In genomic region chr12:128026696-128027574, GRCh38 we compare ENCODE assay signal across 17 cellular contexts.
DNase-seq lines count a peak whose midpoint lies in the region; ATAC-seq and TF ChIP-seq lines count a peak whose summit lies in the region.
"Had no signal": no experiment of that assay in that cellular context is flagged by ENCODE, and none has a peak within 500 bp of the region (broad histone marks: within the 10 kb centered on the region; RNA-seq: fewer than 3 reads in every experiment).

No MANE protein-coding gene starts in this region.

- WGBS in IMR-90 (ENCODE audit: extremely low coverage in 2 of 2, insufficient read length in 1 of 2), 2 experiments, result 20% methylated on average over 4 of the region's 6 CpGs; no CpG with 5 or more reads in 1 of the 2 experiments

- H3K9me1 ChIP-seq in IMR-90 (ENCODE audit: insufficient read depth, low read length), result no peaks in the 10 kb centered on the region

- no peaks in the 10 kb centered on the region for H3K4me1 ChIP-seq in IMR-90 (ENCODE audit: control insufficient read depth, insufficient read depth, low read length)
- peaks cover 4% of the 10 kb centered on the region for H3K4me1 ChIP-seq in mucosa of descending colon (ENCODE audit: low read depth)
- H3K4me1 ChIP-seq in subcutaneous abdominal adipose tissue (ENCODE audit: control insufficient read depth in 5 of 5, insufficient read depth in 5 of 5, low read length in 5 of 5), result no peaks in the 10 kb centered on the region

- H3K36me3 ChIP-seq in IMR-90 (ENCODE audit: control insufficient read depth, insufficient read depth, low read length), result no peaks in the 10 kb centered on the region
- no peaks in the 10 kb centered on the region for H3K36me3 ChIP-seq in mucosa of descending colon (ENCODE audit: low read depth)
- no peaks in the 10 kb centered on the region for H3K36me3 ChIP-seq in subcutaneous abdominal adipose tissue (ENCODE audit: control insufficient read depth in 5 of 5, insufficient read depth in 5 of 5, low read length in 5 of 5)

- H2AK5ac ChIP-seq in IMR-90 (ENCODE audit: low read depth, low read length), result no peak overlapping the region

- no peak overlapping the region for H3K4me3 Mint-ChIP-seq in activated CD4-positive, alpha-beta T cell treated with anti-CD3 and anti-CD28 coated beads, Interleukin-2, amount 10 ng/mL, durations not matched to agents 24 days and 14 days
- H3K4me3 Mint-ChIP-seq: B cell, H9 had no signal

- H3K23ac ChIP-seq in IMR-90 (ENCODE audit: low read depth, low read length), result no peak overlapping the region

- H3K79me1 ChIP-seq in IMR-90 (ENCODE audit: low read depth in 1 of 2, low read length in 2 of 2), result no peaks in the 10 kb centered on the region

- H2BK15ac ChIP-seq in IMR-90 (ENCODE audit: low read depth, low read length), result no peak overlapping the region

- intact Hi-C loops in IMR-90 (cut with micrococcal nuclease), result no loop called here
- intact Hi-C loops in mucosa of descending colon (cut with DNase I, micrococcal nuclease), result no loop called here
- intact Hi-C loops in activated CD4-positive, alpha-beta T cell treated with anti-CD3 and anti-CD28 coated beads, Interleukin-2, amount 10 ng/mL, durations not matched to agents 24 days and 14 days (cut with micrococcal nuclease), result no loop called here

- CTCF ChIA-PET in IMR-90 (lab: Yijun Ruan, JAX), result interaction anchor here (0.7 kb wide), 1 partner anchor 25 kb away, joined by 3 read pairs; no protein-coding TSS in a partner anchor

- H3K4ac ChIP-seq in IMR-90 (ENCODE audit: low read depth, low read length), result no peak overlapping the region

- no peak overlapping the region for H3K14ac ChIP-seq in IMR-90 (replicated peaks; ENCODE audit: low read depth, low read length)

- H3K27ac ChIP-seq in IMR-90 (ENCODE audit: insufficient read depth, low read length), result no peak overlapping the region
- peak overlapping the region; percentile 7 for H3K27ac ChIP-seq in subcutaneous abdominal adipose tissue (ENCODE audit: low read depth, low read length)
- H3K27ac ChIP-seq: SK-N-MC had no signal

- H2BK120ac ChIP-seq in IMR-90 (ENCODE audit: low read depth, low read length), result no peak overlapping the region

- no peaks in the 10 kb centered on the region for H3K9me3 Mint-ChIP-seq in activated CD4-positive, alpha-beta T cell treated with anti-CD3 and anti-CD28 coated beads, Interleukin-2, amount 10 ng/mL, durations not matched to agents 24 days and 14 days
- H3K9me3 Mint-ChIP-seq: H9 had no signal

- no peak overlapping the region for H3K27ac Mint-ChIP-seq in activated CD4-positive, alpha-beta T cell treated with anti-CD3 and anti-CD28 coated beads, Interleukin-2, amount 10 ng/mL, durations not matched to agents 24 days and 14 days
- H3K27ac Mint-ChIP-seq: B cell had no signal

- dilution Hi-C loops in IMR-90 (cut with HindIII; ENCODE audit: low sequenced_read_pairs, unreplicated experiment), result no loop called here

- H2AK9ac ChIP-seq in IMR-90 (replicated peaks; ENCODE audit: low read depth, low read length, poor library complexity), result peak overlapping the region; percentile 23

- no peak for TF ChIP-seq POLR2A in IMR-90 (IDR thresholded peaks at IDR 0.05; ENCODE audit: low read depth, low read length)

- in situ Hi-C loops in IMR-90 (cut with MboI; ENCODE audit: low sequenced_read_pairs), result no loop called here

- H3K56ac ChIP-seq in IMR-90 (ENCODE audit: extremely low read depth, insufficient read depth, low read length), result no peak overlapping the region

- no peak overlapping the region for H3K9ac ChIP-seq in IMR-90 (ENCODE audit: low read depth, low read length)
- H3K9ac ChIP-seq in subcutaneous abdominal adipose tissue (ENCODE audit: low read length in 5 of 5), result no peak overlapping the region

- no peak for TF ChIP-seq CTCF in IMR-90 (conservative IDR thresholded peaks at IDR 0.05; ENCODE audit: low read depth, low read length)
- TF ChIP-seq CTCF in mucosa of descending colon (IDR thresholded peaks at IDR 0.05), result no peak

- no peak for TF ChIP-seq RAD21 in IMR-90 (IDR thresholded peaks at IDR 0.05; ENCODE audit: low read length)

- DNase-seq in IMR-90 (no peak), ecto neural progenitor cell (ENCODE audit: low spot score) (peak; percentile 37), mucosa of descending colon (peak in 2 of 3 donors; percentile 50 to 69), NCI-H345 (lab: John Stamatoyannopoulos, UW) (no peak)
- DNase-seq in activated CD4-positive, alpha-beta T cell treated with anti-CD3 and anti-CD28 coated beads, Interleukin-2, amount 10 ng/mL, durations not matched to agents 24 days and 14 days, result no peak
- DNase-seq in stimulated activated naive CD4-positive, alpha-beta T cell treated with Interleukin-2 at 50 U/mL for 16 hours (lab: John Stamatoyannopoulos, UW), result no peak
- DNase-seq: DMS 273 treated with DMSO at 0.1 percent for 48 hours; GF-D8; H9; NCI-H1048; NCI-H1436; NCI-H1930; NK-92 treated with Interleukin-12 subunit alpha and Interleukin-12 subunit beta, amount 100 ng/mL, for 24 hours; SHP77 had no signal

- H3K9me3 ChIP-seq in IMR-90 (ENCODE audit: control insufficient read depth, insufficient read depth, low read length) (peaks cover 24% of the 10 kb centered on the region; the same call in 1 of the 2 replicates), mucosa of descending colon (no peaks in the 10 kb centered on the region), subcutaneous abdominal adipose tissue (ENCODE audit: control insufficient read depth in 5 of 5, low read length in 5 of 5) (peaks cover 0 to 2% (median 0%) of the 10 kb centered on the region in 5 donors)

- POLR2A ChIA-PET in IMR-90 (lab: Charles Lee; ENCODE audit: unreplicated experiment), result no interaction called here

- no TSS peak for BruUV-seq in IMR-90 (replicated peaks; lab: Mats Ljungman, UMichigan)

- no peaks in the 10 kb centered on the region for H4K20me1 ChIP-seq in IMR-90 (ENCODE audit: insufficient read depth, low read length)

- H3K27me3 ChIP-seq in IMR-90 (ENCODE audit: control insufficient read depth, insufficient read depth, low read length) (no peaks in the 10 kb centered on the region), subcutaneous abdominal adipose tissue (ENCODE audit: control insufficient read depth in 5 of 5, insufficient read depth in 4 of 5, low read length in 5 of 5) (peaks cover 0 to 9% (median 3%) of the 10 kb centered on the region in 5 donors)

- no peak overlapping the region for H3K4me2 ChIP-seq in IMR-90 (ENCODE audit: low read depth, low read length)

- H3K27me3 Mint-ChIP-seq in activated CD4-positive, alpha-beta T cell treated with anti-CD3 and anti-CD28 coated beads, Interleukin-2, amount 10 ng/mL, durations not matched to agents 24 days and 14 days, result no peaks in the 10 kb centered on the region
- H3K27me3 Mint-ChIP-seq: B cell had no signal

- H3K36me3 Mint-ChIP-seq in activated CD4-positive, alpha-beta T cell treated with anti-CD3 and anti-CD28 coated beads, Interleukin-2, amount 10 ng/mL, durations not matched to agents 24 days and 14 days (ENCODE audit: low read depth), result no peaks in the 10 kb centered on the region

- no peak overlapping the region for H2BK20ac ChIP-seq in IMR-90 (ENCODE audit: low read depth, low read length)

- no peak overlapping the region for H4K5ac ChIP-seq in IMR-90 (ENCODE audit: low read depth, low read length)

- ATAC-seq in IMR-90 (ENCODE audit: low read depth) (no peak), mucosa of descending colon (peak; percentile 90)

- H3K4me3 ChIP-seq in IMR-90 (ENCODE audit: insufficient read depth, low read depth, low read length), result no peak overlapping the region
- no peak overlapping the region for H3K4me3 ChIP-seq in mucosa of descending colon
- no peak overlapping the region for H3K4me3 ChIP-seq in subcutaneous abdominal adipose tissue (ENCODE audit: low read depth in 1 of 5, low read length in 5 of 5)
- H3K4me3 ChIP-seq: SK-N-MC had no signal

- no peak overlapping the region for H3K18ac ChIP-seq in IMR-90 (ENCODE audit: low read depth, low read length)

- no peak overlapping the region for H4K91ac ChIP-seq in IMR-90 (ENCODE audit: insufficient read depth, low read depth, low read length)

- H2AFZ ChIP-seq in IMR-90 (replicated peaks; ENCODE audit: low read length, poor library complexity), result no peak overlapping the region

- H4K8ac ChIP-seq in IMR-90 (ENCODE audit: low read depth in 2 of 2, low read length in 2 of 2), result no peak overlapping the region

- H2BK5ac ChIP-seq in IMR-90 (ENCODE audit: low read depth, low read length, poor library complexity, severe bottlenecking), result no peak overlapping the region

- no peaks in the 10 kb centered on the region for H3K4me1 Mint-ChIP-seq in activated CD4-positive, alpha-beta T cell treated with anti-CD3 and anti-CD28 coated beads, Interleukin-2, amount 10 ng/mL, durations not matched to agents 24 days and 14 days
- H3K4me1 Mint-ChIP-seq: B cell had no signal

TF ChIP-seq in IMR-90, 13 proteins besides CTCF, POLR2A, EP300 and RAD21:
- no peak for TF ChIP-seq MAZ (IDR thresholded peaks at IDR 0.05; ENCODE audit: borderline replicate concordance, low read depth, low read length)
- TF ChIP-seq USF2 (IDR thresholded peaks at IDR 0.05; ENCODE audit: low read depth, low read length), result no peak
- no peak for TF ChIP-seq NFE2L2 (IDR thresholded peaks at IDR 0.05; ENCODE audit: low read depth, low read length)
- TF ChIP-seq RCOR1 (IDR thresholded peaks at IDR 0.05; ENCODE audit: insufficient replicate concordance, low read length), result no peak
- no peak for TF ChIP-seq FOS (IDR thresholded peaks at IDR 0.05; ENCODE audit: low read depth, low read length)
- no peak for TF ChIP-seq MAFK (IDR thresholded peaks at IDR 0.05; ENCODE audit: low read depth, low read length)
- TF ChIP-seq SMC3 (IDR thresholded peaks at IDR 0.05; ENCODE audit: low read depth, low read length), result no peak
- no peak for TF ChIP-seq BHLHE40 (IDR thresholded peaks at IDR 0.05; ENCODE audit: low read depth, low read length)
- TF ChIP-seq CHD1 (IDR thresholded peaks at IDR 0.05; ENCODE audit: low read depth, low read length), result no peak
- TF ChIP-seq RFX5 (IDR thresholded peaks at IDR 0.05; ENCODE audit: low read depth, low read length), result no peak
- TF ChIP-seq MXI1 (IDR thresholded peaks at IDR 0.05; ENCODE audit: borderline replicate concordance, low read depth, low read length), result no peak

Comparison
In these comparisons a context has a peak if more than half of its experiments do, and no peak if none do; other contexts are left out.
1. DNase-seq: peak in ecto neural progenitor cell (single experiment) and mucosa of descending colon (2 of 3); none in IMR-90 (single experiment), NCI-H345 (single experiment), activated CD4-positive, alpha-beta T cell treated with anti-CD3 and anti-CD28 coated beads, Interleukin-2, amount 10 ng/mL, durations not matched to agents 24 days and 14 days (single experiment) and stimulated activated naive CD4-positive, alpha-beta T cell treated with Interleukin-2 at 50 U/mL for 16 hours (single experiment).